In the genomic region with DNA sequence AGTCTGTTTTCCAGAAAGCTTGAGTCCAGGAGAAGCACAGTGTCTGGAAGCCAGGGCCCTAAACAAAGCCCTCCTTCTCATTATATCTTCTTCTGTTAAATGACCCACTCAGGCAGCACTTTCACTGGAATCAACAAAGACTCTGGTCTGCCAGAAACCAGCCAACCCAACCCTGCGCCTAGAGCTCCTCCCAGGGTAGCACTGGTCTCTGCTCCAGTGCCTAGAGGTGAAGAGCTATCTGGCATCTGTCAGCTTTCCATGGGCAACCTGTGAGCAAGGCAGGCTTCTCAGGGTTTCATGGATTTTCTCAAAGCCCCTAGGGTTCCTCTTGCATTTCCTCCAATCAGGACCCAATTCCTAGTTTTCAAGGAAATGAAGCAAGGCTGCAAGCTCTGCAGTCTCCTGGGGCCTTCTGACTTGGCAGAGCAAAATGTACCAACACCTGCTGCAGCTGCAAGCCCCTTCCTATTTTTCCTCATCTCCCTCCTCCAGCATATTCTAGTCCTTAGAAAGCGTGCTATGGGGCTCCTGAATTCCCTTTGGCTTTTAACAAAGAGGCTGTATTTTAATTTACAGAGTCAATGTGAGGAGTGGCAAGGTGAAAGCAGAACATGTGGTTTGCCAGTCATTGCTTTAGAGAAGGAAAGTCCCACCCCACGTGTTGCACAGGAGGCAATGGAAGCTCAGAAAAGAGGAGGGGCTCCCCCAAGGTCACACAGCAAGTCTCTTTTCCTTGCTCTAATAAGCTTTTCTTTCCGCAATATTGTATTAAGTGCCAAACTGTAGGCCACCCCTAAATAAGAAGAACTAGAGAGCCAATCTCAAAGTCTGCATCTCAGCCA, we compare ENCODE assay signal across 8 cellular contexts. TPM values are rescaled to one million over a fixed set of nuclear protein-coding genes. Genes with fewer than 3 reads are reported as not detected.
DNase-seq lines count a peak whose midpoint lies in the region; ATAC-seq and TF ChIP-seq lines count a peak whose summit lies in the region.

No MANE protein-coding gene starts in this region.

- no peak overlapping the region for H3K27ac ChIP-seq in psoas muscle

- peak; percentile 82 for ATAC-seq in HG02763 (IDR thresholded peaks at IDR 0.05; ENCODE audit: unreplicated experiment)
- ATAC-seq in stimulated activated naive B cell treated with anti-CD40 and anti-IgM and Interleukin-4, amounts not matched to agents 10 μg/mL and 1 μg/mL and 100 μg/mL, for 72 hours (replicated peaks), result peak; percentile 95 to 96
- ATAC-seq in psoas muscle, result no peak

- no peaks in the 10 kb centered on the region for H3K36me3 ChIP-seq in psoas muscle (ENCODE audit: insufficient read depth in 1 of 2, low read depth in 1 of 2)

- no peaks in the 10 kb centered on the region for H3K36me3 Mint-ChIP-seq in stimulated activated naive B cell treated with anti-CD40 and anti-IgM and Interleukin-4, amounts not matched to agents 10 μg/mL and 1 μg/mL and 100 μg/mL, for 72 hours

- intact Hi-C loops in psoas muscle (cut with DNase I), result no loop called here

- H3K9me3 ChIP-seq in psoas muscle, result no peaks in the 10 kb centered on the region

- peaks cover 32 to 55% of the 10 kb centered on the region in 2 donors for H3K4me1 Mint-ChIP-seq in stimulated activated naive B cell treated with anti-CD40 and anti-IgM and Interleukin-4, amounts not matched to agents 10 μg/mL and 1 μg/mL and 100 μg/mL, for 72 hours

- TF ChIP-seq CTCF in NB4 (IDR thresholded peaks at IDR 0.05; ENCODE audit: low read depth, low read length) (no peak), psoas muscle (IDR thresholded peaks at IDR 0.05) (no peak)

- peak; percentile 10 for DNase-seq in SKM-1 treated with dmso at 0.1 percent for 144 hours (lab: John Stamatoyannopoulos, UW; ENCODE audit: unreplicated experiment)
- DNase-seq in SKM-1 (lab: John Stamatoyannopoulos, UW; ENCODE audit: unreplicated experiment), result no peak
- peak; percentile 60 for DNase-seq in NB4 (ENCODE audit: low read depth)
- peak; percentile 60 for DNase-seq in stimulated activated naive B cell treated with anti-CD40 and anti-IgM and Interleukin-4, amounts not matched to agents 10 μg/mL and 1 μg/mL and 100 μg/mL, for 72 hours
- no peak for DNase-seq in stimulated activated CD4-positive, alpha-beta T cell treated with anti-CD3 and anti-CD28 coated beads, Interleukin-4, amount 100 ng/mL, for 24 hours
- DNase-seq in activated effector memory CD4-positive, alpha-beta T cell treated with Interleukin-2 at 50 U/mL for 16 hours, result no peak
- DNase-seq in psoas muscle, result no peak

- H3K9me3 Mint-ChIP-seq in stimulated activated naive B cell treated with anti-CD40 and anti-IgM and Interleukin-4, amounts not matched to agents 10 μg/mL and 1 μg/mL and 100 μg/mL, for 72 hours, result peaks cover 0 to 2% of the 10 kb centered on the region in 2 donors

- H3K27me3 ChIP-seq in psoas muscle (ENCODE audit: insufficient read depth in 3 of 3, low read length in 2 of 3), result peaks cover 0 to 6% (median 4%) of the 10 kb centered on the region in 3 donors

- 44 to 55% (median 47%) methylated on average over 4 of the region's 4 CpGs for WGBS in psoas muscle, 3 donors

- no peak for TF ChIP-seq POLR2A in NB4 (IDR thresholded peaks at IDR 0.05; ENCODE audit: extremely low read depth, insufficient read length)

- no peaks in the 10 kb centered on the region for H3K4me1 ChIP-seq in psoas muscle

- H3K4me3 ChIP-seq in NB4 (ENCODE audit: low read depth, low read length), result no peak overlapping the region
- H3K4me3 ChIP-seq in psoas muscle, result no peak overlapping the region

- H3K27ac Mint-ChIP-seq in stimulated activated naive B cell treated with anti-CD40 and anti-IgM and Interleukin-4, amounts not matched to agents 10 μg/mL and 1 μg/mL and 100 μg/mL, for 72 hours, result peak overlapping the region; percentile 4

- peak overlapping the region in 1 of 2 donors; percentile 31 for H3K4me3 Mint-ChIP-seq in stimulated activated naive B cell treated with anti-CD40 and anti-IgM and Interleukin-4, amounts not matched to agents 10 μg/mL and 1 μg/mL and 100 μg/mL, for 72 hours

- H3K27me3 Mint-ChIP-seq in stimulated activated naive B cell treated with anti-CD40 and anti-IgM and Interleukin-4, amounts not matched to agents 10 μg/mL and 1 μg/mL and 100 μg/mL, for 72 hours, result peaks cover 0 to 4% of the 10 kb centered on the region in 2 donors

RNA-seq across cellular contexts. Expression of a gene that starts 32.9 kb away (rescaled TPM):
- total RNA-seq in psoas muscle, result 1 to 10 TPM; 3.4 to 8.4 (median 4.4) TPM
- 1 to 10 TPM in 2 of 3 donors, under 1 TPM in 1; 0.46 to 3.3 (median 2.7) TPM for polyA plus RNA-seq in psoas muscle

Comparison
In these comparisons a context has a peak if more than half of its experiments do, and no peak if none do; other contexts are left out.
1. DNase-seq: peak in SKM-1 treated with dmso at 0.1 percent for 144 hours (single experiment), NB4 (single experiment) and stimulated activated naive B cell treated with anti-CD40 and anti-IgM and Interleukin-4, amounts not matched to agents 10 μg/mL and 1 μg/mL and 100 μg/mL, for 72 hours (single experiment); none in SKM-1 (single experiment), stimulated activated CD4-positive, alpha-beta T cell treated with anti-CD3 and anti-CD28 coated beads, Interleukin-4, amount 100 ng/mL, for 24 hours (single experiment), activated effector memory CD4-positive, alpha-beta T cell treated with Interleukin-2 at 50 U/mL for 16 hours (single experiment) and psoas muscle (0 of 2).
2. ATAC-seq: peak in HG02763 (single experiment) and stimulated activated naive B cell treated with anti-CD40 and anti-IgM and Interleukin-4, amounts not matched to agents 10 μg/mL and 1 μg/mL and 100 μg/mL, for 72 hours (2 of 2); none in psoas muscle (0 of 4).